Comparison of ENCODE assay signal across 15 cellular contexts in genomic region chr4:7512428-7512827, GRCh38.
A peak's percentile ranks its signal among the peaks of the same experiment; 100 is the strongest.
DNase-seq lines count a peak whose midpoint lies in the region; ATAC-seq, FAIRE-seq and TF ChIP-seq lines count a peak whose summit lies in the region.
"Had no signal": no experiment of that assay in that cellular context is flagged by ENCODE, and none has a peak within 500 bp of the region (broad histone marks: within the 10 kb centered on the region; RNA-seq: fewer than 3 reads in every experiment).

No MANE protein-coding gene starts in this region.

- H2BK12ac ChIP-seq in H1 (ENCODE audit: low read depth, low read length): no peak overlapping the region

- H3K9me3 ChIP-seq in H1 (ENCODE audit: insufficient read depth in 2 of 2, low read depth in 1 of 2, low read length in 1 of 2) (no peaks in the 10 kb centered on the region), ovary (no peaks in the 10 kb centered on the region)
- H3K9me3 ChIP-seq: BLaER1 treated with 17β-estradiol and CSF1 and Interleukin-3, amounts not matched to agents 10 nM and 100 nM had no signal

- no peak for FAIRE-seq in H1 (lab: Jason Lieb, UNC)
- FAIRE-seq: GM12878 had no signal

- 69% methylated on average over 3 of the region's 5 CpGs; no CpG with 5 or more reads in 1 of the 2 experiments for WGBS in H1 (ENCODE audit: extremely low coverage in 1 of 2, insufficient coverage in 1 of 2, insufficient read length in 1 of 2, insufficient replicate concordance in 2 of 2, low coverage in 1 of 2, low lambda C conversion rate in 2 of 2, missing lambda C conversion rate in 1 of 2), 2 experiments
- 66 to 78% (median 68%) methylated on average over 5 of the region's 5 CpGs for WGBS in ovary, 3 donors

- CTCF ChIA-PET in H1 (lab: Charles Lee; ENCODE audit: partially characterized antibody): no interaction called here

- no peak for ATAC-seq in natural killer cell treated with Interleukin-12 subunit alpha and Interleukin-12 subunit beta and Interleukin-15 and Interleukin-18, amount 100 ng/mL, for 72 hours
- ATAC-seq: CD8-positive, alpha-beta T cell; GM12878 had no signal

- no peak overlapping the region for H3K23ac ChIP-seq in H1 (ENCODE audit: insufficient read length)

- no peaks in the 10 kb centered on the region for H3K36me3 Mint-ChIP-seq in natural killer cell treated with Interleukin-12 subunit alpha and Interleukin-12 subunit beta and Interleukin-15 and Interleukin-18, amount 100 ng/mL, for 72 hours
- H3K36me3 Mint-ChIP-seq: CD8-positive, alpha-beta T cell had no signal

- H3K27me3 ChIP-seq in H7 (ENCODE audit: control insufficient read depth, insufficient read depth, low read length) (no peaks in the 10 kb centered on the region), H1 (replicated peaks in 1 of 4; ENCODE audit: control insufficient read depth in 3 of 4, extremely low read depth in 1 of 4, insufficient read depth in 3 of 4, low read length in 3 of 4) (peaks cover 0 to 2% (median 0%) of the 10 kb centered on the region in 4 experiments; a peak in 1 of 7 replicates), ovary (no peaks in the 10 kb centered on the region)

- no peak overlapping the region for H4K91ac ChIP-seq in H1 (replicated peaks; ENCODE audit: insufficient read length, low read length)

- no peak overlapping the region for H4K8ac ChIP-seq in H1 (ENCODE audit: extremely low read depth, insufficient read depth, low read length)

- H3K4me1 ChIP-seq in H1 (replicated peaks in 1 of 4; ENCODE audit: control insufficient read depth in 3 of 4, insufficient read depth in 4 of 4, low read length in 3 of 4) (peaks cover 0 to 21% (median 5%) of the 10 kb centered on the region in 4 experiments; a peak in 4 of 7 replicates), ovary (ENCODE audit: insufficient read depth) (peaks cover 21% of the 10 kb centered on the region)

- no peak overlapping the region for H2AK5ac ChIP-seq in H1 (ENCODE audit: low read depth, low read length)

- TF ChIP-seq POLR2A in H1 (IDR thresholded peaks at IDR 0.05; ENCODE audit: control extremely low read depth in 1 of 2, low read depth in 2 of 2, low read length in 2 of 2): no peak
- TF ChIP-seq POLR2A in ovary (IDR thresholded peaks at IDR 0.05): no peak

- no peaks in the 10 kb centered on the region for H4K20me1 ChIP-seq in H1 (replicated peaks in 1 of 2; ENCODE audit: control insufficient read depth in 1 of 2, insufficient read depth in 2 of 2, low read length in 2 of 2)

- no peak overlapping the region for H2AFZ ChIP-seq in H1 (ENCODE audit: low read length)

- H2BK5ac ChIP-seq in H1 (ENCODE audit: low read depth, low read length): no peak overlapping the region

- intact Hi-C loops in ovary (cut with DNase I): no loop called here

- no peak overlapping the region for H3K27ac Mint-ChIP-seq in natural killer cell treated with Interleukin-12 subunit alpha and Interleukin-12 subunit beta and Interleukin-15 and Interleukin-18, amount 100 ng/mL, for 72 hours
- H3K27ac Mint-ChIP-seq: B cell; CD8-positive, alpha-beta T cell had no signal

- POLR2A ChIA-PET in H1 (lab: Charles Lee; ENCODE audit: partially characterized antibody): no interaction called here

- H3K79me2 ChIP-seq in H1 (ENCODE audit: control insufficient read depth in 1 of 2, insufficient read depth in 2 of 2, low read length in 2 of 2): no peaks in the 10 kb centered on the region

- H3K27ac ChIP-seq in H1 (ENCODE audit: low read depth, low read length): no peak overlapping the region
- peak overlapping the region in 1 of 2 donors; percentile 18 for H3K27ac ChIP-seq in ovary
- H3K27ac ChIP-seq: BLaER1 treated with 17β-estradiol and CSF1 and Interleukin-3, amounts not matched to agents 10 nM and 100 nM had no signal

- no peaks in the 10 kb centered on the region for H3K9me3 Mint-ChIP-seq in natural killer cell treated with Interleukin-12 subunit alpha and Interleukin-12 subunit beta and Interleukin-15 and Interleukin-18, amount 100 ng/mL, for 72 hours
- H3K9me3 Mint-ChIP-seq: CD8-positive, alpha-beta T cell had no signal

- H3K4me2 ChIP-seq in H1 (ENCODE audit: insufficient read depth in 1 of 2, low read depth in 2 of 2, low read length in 2 of 2): no peak overlapping the region

- H3K4me3 Mint-ChIP-seq in natural killer cell treated with Interleukin-12 subunit alpha and Interleukin-12 subunit beta and Interleukin-15 and Interleukin-18, amount 100 ng/mL, for 72 hours: no peak overlapping the region
- H3K4me3 Mint-ChIP-seq: B cell; CD8-positive, alpha-beta T cell had no signal

- TF ChIP-seq CTCF in H1 (IDR thresholded peaks at IDR 0.05; ENCODE audit: control extremely low read depth in 1 of 3, insufficient read depth in 1 of 3, low read depth in 1 of 3, low read length in 3 of 3) (peak in 1 of 3 experiments; percentile 8; a peak in 1 of 4 replicates), ovary (IDR thresholded peaks at IDR 0.05) (no peak)

- H2BK15ac ChIP-seq in H1 (ENCODE audit: low read length): no peak overlapping the region

- TF ChIP-seq EP300 in H1 (IDR thresholded peaks at IDR 0.05; ENCODE audit: borderline replicate concordance in 1 of 2, low read depth in 2 of 2, low read length in 2 of 2): no peak
- no peak for TF ChIP-seq EP300 in ovary (IDR thresholded peaks at IDR 0.05)

- peak; percentile 16 to 41; a peak in 3 of 4 replicates for TF ChIP-seq RAD21 in H1 (IDR thresholded peaks at IDR 0.05 in 1 of 2, conservative IDR thresholded peaks at IDR 0.05 in 1 of 2; ENCODE audit: low read depth in 2 of 2, low read length in 2 of 2)

- no peaks in the 10 kb centered on the region for H3K79me1 ChIP-seq in H1 (ENCODE audit: low read depth, low read length)

- H3K23me2 ChIP-seq in H1 (ENCODE audit: low read depth, low read length): no peaks in the 10 kb centered on the region

- no peak overlapping the region for H3K14ac ChIP-seq in H1 (ENCODE audit: insufficient read length)

- no peak overlapping the region for H4K5ac ChIP-seq in H1 (ENCODE audit: insufficient read length, low read depth, low read length)

- H3K56ac ChIP-seq in H1 (replicated peaks; ENCODE audit: insufficient read length, low read depth, low read length): no peak overlapping the region

- no peak overlapping the region for H3K4me3 ChIP-seq in H7 (ENCODE audit: insufficient read depth, low read depth, low read length)
- no peak overlapping the region for H3K4me3 ChIP-seq in H1 (ENCODE audit: extremely low read depth in 1 of 4, insufficient read depth in 2 of 4, low read depth in 3 of 4, low read length in 4 of 4)
- no peak overlapping the region for H3K4me3 ChIP-seq in ovary
- H3K4me3 ChIP-seq: BLaER1 treated with 17β-estradiol and CSF1 and Interleukin-3, amounts not matched to agents 10 nM and 100 nM; GM12878 had no signal

- no peak overlapping the region for H2BK120ac ChIP-seq in H1 (replicated peaks; ENCODE audit: low read depth, low read length)

- H3K9ac ChIP-seq in H1 (replicated peaks in 1 of 4; ENCODE audit: extremely low read depth in 1 of 4, low read depth in 3 of 4, low read length in 3 of 4): no peak overlapping the region
- H3K9ac ChIP-seq: BLaER1 treated with 17β-estradiol and CSF1 and Interleukin-3, amounts not matched to agents 10 nM and 100 nM had no signal

- H3K4ac ChIP-seq in H1 (replicated peaks; ENCODE audit: insufficient read length, low read depth, low read length): no peak overlapping the region

- DNase-seq in H7 (peak; percentile 82), H1 (ENCODE audit: low read depth in 1 of 2, low spot score in 2 of 2) (no peak), left kidney (ENCODE audit: low read depth, low spot score) (peak; percentile 41), ovary (peak in 3 of 5 donors; percentile 35 to 64 (median 44)), NCI-H774 (lab: John Stamatoyannopoulos, UW) (no peak)
- no peak for DNase-seq in natural killer cell treated with Interleukin-12 subunit alpha and Interleukin-12 subunit beta and Interleukin-15 and Interleukin-18, amount 100 ng/mL, for 72 hours (ENCODE audit: low spot score)
- DNase-seq in stimulated activated CD4-positive, alpha-beta T cell treated with anti-CD3 and anti-CD28 coated beads, Interleukin-4, amount 100 ng/mL, for 24 hours: no peak
- DNase-seq: Calu3; CD8-positive, alpha-beta T cell; DMS79 treated with DMSO at 0.1 percent for 48 hours; EL; HCEC 1CT had no signal

- H3K36me3 ChIP-seq in H7 (replicated peaks; ENCODE audit: control insufficient read depth, insufficient read depth, low read length) (no peaks in the 10 kb centered on the region), H1 (ENCODE audit: control insufficient read depth in 2 of 4, insufficient read depth in 4 of 4, low read length in 3 of 4) (no peaks in the 10 kb centered on the region), ovary (no peaks in the 10 kb centered on the region)
- H3K36me3 ChIP-seq: BLaER1 treated with 17β-estradiol and CSF1 and Interleukin-3, amounts not matched to agents 10 nM and 100 nM had no signal

- no peak overlapping the region for H2BK20ac ChIP-seq in H1 (ENCODE audit: low read length)

- H3K4me1 Mint-ChIP-seq in natural killer cell treated with Interleukin-12 subunit alpha and Interleukin-12 subunit beta and Interleukin-15 and Interleukin-18, amount 100 ng/mL, for 72 hours (ENCODE audit: low read depth in 2 of 2): peaks cover 0 to 23% of the 10 kb centered on the region in 2 donors

- no peak overlapping the region for H3K18ac ChIP-seq in H1 (ENCODE audit: extremely low read depth, low read length)

- H3K27me3 Mint-ChIP-seq in natural killer cell treated with Interleukin-12 subunit alpha and Interleukin-12 subunit beta and Interleukin-15 and Interleukin-18, amount 100 ng/mL, for 72 hours: peaks cover 10 to 28% of the 10 kb centered on the region in 2 donors

TF ChIP-seq in H1, 55 proteins besides CTCF, POLR2A, EP300 and RAD21:
- no peak for TF ChIP-seq TBP (IDR thresholded peaks at IDR 0.05; ENCODE audit: low read depth, low read length)
- no peak for TF ChIP-seq KDM5A (IDR thresholded peaks at IDR 0.05; ENCODE audit: low read length)
- TF ChIP-seq BCL11A (IDR thresholded peaks at IDR 0.05; ENCODE audit: low read depth in 2 of 2, low read length in 2 of 2): no peak
- no peak for TF ChIP-seq FOSL1 (IDR thresholded peaks at IDR 0.05; ENCODE audit: insufficient read depth, low read depth, low read length)
- TF ChIP-seq SUZ12 (IDR thresholded peaks at IDR 0.05; ENCODE audit: low read length): no peak
- TF ChIP-seq CREB1 (IDR thresholded peaks at IDR 0.05): no peak
- TF ChIP-seq ATF3 (IDR thresholded peaks at IDR 0.05; ENCODE audit: insufficient read depth, low read depth, low read length): no peak
- TF ChIP-seq KDM4A (IDR thresholded peaks at IDR 0.05; ENCODE audit: low read depth, low read length, severe bottlenecking): no peak

Comparison
In these comparisons a context has a peak if more than half of its experiments do, and no peak if none do; other contexts are left out.
1. DNase-seq: peak in H7 (single experiment), left kidney (single experiment) and ovary (3 of 5); none in H1 (0 of 2), natural killer cell treated with Interleukin-12 subunit alpha and Interleukin-12 subunit beta and Interleukin-15 and Interleukin-18, amount 100 ng/mL, for 72 hours (single experiment), NCI-H774 (single experiment) and stimulated activated CD4-positive, alpha-beta T cell treated with anti-CD3 and anti-CD28 coated beads, Interleukin-4, amount 100 ng/mL, for 24 hours (single experiment).